In the genomic region with DNA sequence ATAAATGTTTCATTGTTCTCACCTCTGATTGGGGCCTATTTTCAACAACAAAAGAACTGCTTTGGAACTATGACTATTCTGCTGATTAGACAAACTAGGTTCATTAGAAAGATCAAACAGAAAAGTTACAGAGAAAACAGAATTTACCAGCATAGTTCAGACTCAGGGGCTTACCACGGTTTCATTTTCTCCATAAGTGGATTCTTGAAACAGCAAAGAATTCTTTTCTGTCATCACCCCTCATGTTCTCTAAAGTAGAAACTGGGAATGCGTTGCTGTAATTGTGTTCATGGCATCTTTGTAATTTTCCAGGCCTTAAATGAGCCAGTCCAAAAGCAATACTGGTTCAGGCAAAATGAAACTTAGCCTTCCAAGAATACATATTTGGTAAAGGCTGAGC, we compare ENCODE assay signal across 23 cellular contexts.
"Had no signal": no experiment of that assay in that cellular context is flagged by ENCODE, and none has a peak within 500 bp of the region (broad histone marks: within the 10 kb centered on the region; RNA-seq: fewer than 3 reads in every experiment).

No MANE protein-coding gene starts in this region.

- H3K27me3 Mint-ChIP-seq: activated CD4-positive, alpha-beta T cell treated with anti-CD3 and anti-CD28 coated beads, Interleukin-2, amount 10 ng/mL, durations not matched to agents 24 days and 14 days; activated CD8-positive, alpha-beta memory T cell treated with anti-CD3 and anti-CD28 coated beads, Interleukin-2, amount 10 ng/mL, durations not matched to agents 7 days and 5 days; activated CD8-positive, alpha-beta T cell treated with anti-CD3 and anti-CD28 coated beads for 36 hours; activated naive CD4-positive, alpha-beta T cell treated with anti-CD3 and anti-CD28 coated beads, Interleukin-2, amount 50 U/mL, for 24 hours had no signal

- H3K79me2 ChIP-seq: parathyroid adenoma had no signal

- H3K27ac Mint-ChIP-seq: activated CD4-positive, alpha-beta T cell treated with anti-CD3 and anti-CD28 coated beads, Interleukin-2, amount 10 ng/mL, durations not matched to agents 24 days and 14 days; activated CD8-positive, alpha-beta memory T cell treated with anti-CD3 and anti-CD28 coated beads, Interleukin-2, amount 10 ng/mL, durations not matched to agents 7 days and 5 days; activated CD8-positive, alpha-beta T cell treated with anti-CD3 and anti-CD28 coated beads for 36 hours; activated naive CD4-positive, alpha-beta T cell treated with anti-CD3 and anti-CD28 coated beads, Interleukin-2, amount 50 U/mL, for 24 hours; natural killer cell; T-helper 1 cell treated with Interleukin-12 subunit alpha and Interleukin-12 subunit beta and Interleukin-4 antibody, amounts not matched to agents 30 μg/mL and 1 μg/mL, for 36 hours had no signal

- H3K4me1 Mint-ChIP-seq: activated CD4-positive, alpha-beta T cell treated with anti-CD3 and anti-CD28 coated beads, Interleukin-2, amount 10 ng/mL, durations not matched to agents 24 days and 14 days; activated CD8-positive, alpha-beta memory T cell treated with anti-CD3 and anti-CD28 coated beads, Interleukin-2, amount 10 ng/mL, durations not matched to agents 7 days and 5 days; activated naive CD4-positive, alpha-beta T cell treated with anti-CD3 and anti-CD28 coated beads, Interleukin-2, amount 50 U/mL, for 24 hours; natural killer cell had no signal

- H3K4me3 ChIP-seq: smooth muscle cell had no signal

- H3K27ac ChIP-seq: epithelial cell of prostate, gastroesophageal sphincter, parathyroid adenoma, sigmoid colon had no signal

- H3K9me3 Mint-ChIP-seq: activated naive CD4-positive, alpha-beta T cell treated with anti-CD3 and anti-CD28 coated beads, Interleukin-2, amount 50 U/mL, for 24 hours; T-helper 1 cell treated with Interleukin-12 subunit alpha and Interleukin-12 subunit beta and Interleukin-4 antibody, amounts not matched to agents 30 μg/mL and 1 μg/mL, for 36 hours had no signal

- DNase-seq: activated CD4-positive, alpha-beta T cell treated with anti-CD3 and anti-CD28 coated beads, Interleukin-2, amount 10 ng/mL, durations not matched to agents 24 days and 14 days; activated CD8-positive, alpha-beta memory T cell treated with anti-CD3 and anti-CD28 coated beads, Interleukin-2, amount 10 ng/mL, durations not matched to agents 7 days and 5 days; activated CD8-positive, alpha-beta T cell treated with anti-CD3 and anti-CD28 coated beads for 36 hours; activated gamma-delta T cell treated with Interleukin-2 at 50 U/mL for 16 hours; activated T-cell treated with anti-CD3 and anti-CD28 coated beads for 4 hours; anterior cingulate cortex; head of caudate nucleus; hypothalamus; left ventricle myocardium superior; mammary epithelial cell; midbrain; natural killer cell; sigmoid colon; stimulated activated CD4-positive, alpha-beta T cell treated with anti-CD3 and anti-CD28 coated beads, Interleukin-2, amount 100 ng/mL, for 48 hours; stimulated activated CD8-positive, alpha-beta memory T cell treated with anti-CD3 and anti-CD28 coated beads, Interleukin-4, amount 100 ng/mL, for 48 hours; stimulated activated naive CD4-positive, alpha-beta T cell; testis had no signal

- ATAC-seq: activated CD8-positive, alpha-beta memory T cell treated with anti-CD3 and anti-CD28 coated beads, Interleukin-2, amount 10 ng/mL, durations not matched to agents 7 days and 5 days; activated CD8-positive, alpha-beta T cell treated with anti-CD3 and anti-CD28 coated beads for 36 hours; gastroesophageal sphincter; left ventricle myocardium superior; natural killer cell had no signal

- H3K27me3 ChIP-seq: gastroesophageal sphincter, sigmoid colon, testis had no signal

- H3K36me3 Mint-ChIP-seq: activated CD8-positive, alpha-beta memory T cell treated with anti-CD3 and anti-CD28 coated beads, Interleukin-2, amount 10 ng/mL, durations not matched to agents 7 days and 5 days; activated naive CD4-positive, alpha-beta T cell treated with anti-CD3 and anti-CD28 coated beads, Interleukin-2, amount 50 U/mL, for 24 hours; natural killer cell had no signal

- H3K9ac ChIP-seq: parathyroid adenoma had no signal

- H3K4me1 ChIP-seq: gastroesophageal sphincter, parathyroid adenoma, sigmoid colon, testis had no signal

- H2AFZ ChIP-seq: parathyroid adenoma had no signal

- H3K36me3 ChIP-seq: gastroesophageal sphincter, sigmoid colon had no signal

- H3K4me3 Mint-ChIP-seq: activated CD4-positive, alpha-beta T cell treated with anti-CD3 and anti-CD28 coated beads, Interleukin-2, amount 10 ng/mL, durations not matched to agents 24 days and 14 days; activated CD8-positive, alpha-beta memory T cell treated with anti-CD3 and anti-CD28 coated beads, Interleukin-2, amount 10 ng/mL, durations not matched to agents 7 days and 5 days; activated CD8-positive, alpha-beta T cell treated with anti-CD3 and anti-CD28 coated beads for 36 hours; activated naive CD4-positive, alpha-beta T cell treated with anti-CD3 and anti-CD28 coated beads, Interleukin-2, amount 50 U/mL, for 24 hours; natural killer cell; T-helper 1 cell treated with Interleukin-12 subunit alpha and Interleukin-12 subunit beta and Interleukin-4 antibody, amounts not matched to agents 30 μg/mL and 1 μg/mL, for 36 hours had no signal

- H3K4me2 ChIP-seq: smooth muscle cell had no signal

- H3K9me3 ChIP-seq: gastroesophageal sphincter, sigmoid colon, testis had no signal
